In genomic region chr1:1088036-1088800, GRCh38 we compare ENCODE assay signal across 1 cellular context.
TF ChIP-seq lines count a peak whose summit lies in the region.

No MANE protein-coding gene starts in this region.

TF ChIP-seq in H1, 55 proteins besides CTCF, POLR2A, EP300 and RAD21:
- no peak for TF ChIP-seq USF2 (IDR thresholded peaks at IDR 0.05; ENCODE audit: low read length)
- no peak for TF ChIP-seq CREB1 (IDR thresholded peaks at IDR 0.05)
- no peak for TF ChIP-seq BCL11A (IDR thresholded peaks at IDR 0.05; ENCODE audit: low read depth in 2 of 2, low read length in 2 of 2)
- no peak for TF ChIP-seq POU5F1 (IDR thresholded peaks at IDR 0.05; ENCODE audit: low read depth, low read length)
- TF ChIP-seq FOSL1 (IDR thresholded peaks at IDR 0.05; ENCODE audit: insufficient read depth, low read depth, low read length): no peak
- TF ChIP-seq HDAC2 (IDR thresholded peaks at IDR 0.05; ENCODE audit: borderline replicate concordance in 1 of 2, low read depth in 2 of 2, low read length in 2 of 2): no peak
- TF ChIP-seq PHF8 (conservative IDR thresholded peaks at IDR 0.05; ENCODE audit: low read depth, low read length): no peak
- TF ChIP-seq RNF2 (IDR thresholded peaks at IDR 0.05; ENCODE audit: borderline replicate concordance, low read depth, low read length, missing control alignments, poor library complexity, severe bottlenecking): no peak
- TF ChIP-seq, protein P1, sequence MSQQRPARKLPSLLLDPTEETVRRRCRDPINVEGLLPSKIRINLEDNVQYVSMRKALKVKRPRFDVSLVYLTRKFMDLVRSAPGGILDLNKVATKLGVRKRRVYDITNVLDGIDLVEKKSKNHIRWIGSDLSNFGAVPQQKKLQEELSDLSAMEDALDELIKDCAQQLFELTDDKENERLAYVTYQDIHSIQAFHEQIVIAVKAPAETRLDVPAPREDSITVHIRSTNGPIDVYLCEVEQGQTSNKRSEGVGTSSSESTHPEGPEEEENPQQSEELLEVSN (IDR thresholded peaks at IDR 0.05): no peak
- no peak for TF ChIP-seq SAP30 (IDR thresholded peaks at IDR 0.05; ENCODE audit: insufficient read depth, insufficient replicate concordance, low read length)
- no peak for TF ChIP-seq RFX5 (IDR thresholded peaks at IDR 0.05; ENCODE audit: borderline replicate concordance, low read depth, low read length)
- TF ChIP-seq, protein P2, sequence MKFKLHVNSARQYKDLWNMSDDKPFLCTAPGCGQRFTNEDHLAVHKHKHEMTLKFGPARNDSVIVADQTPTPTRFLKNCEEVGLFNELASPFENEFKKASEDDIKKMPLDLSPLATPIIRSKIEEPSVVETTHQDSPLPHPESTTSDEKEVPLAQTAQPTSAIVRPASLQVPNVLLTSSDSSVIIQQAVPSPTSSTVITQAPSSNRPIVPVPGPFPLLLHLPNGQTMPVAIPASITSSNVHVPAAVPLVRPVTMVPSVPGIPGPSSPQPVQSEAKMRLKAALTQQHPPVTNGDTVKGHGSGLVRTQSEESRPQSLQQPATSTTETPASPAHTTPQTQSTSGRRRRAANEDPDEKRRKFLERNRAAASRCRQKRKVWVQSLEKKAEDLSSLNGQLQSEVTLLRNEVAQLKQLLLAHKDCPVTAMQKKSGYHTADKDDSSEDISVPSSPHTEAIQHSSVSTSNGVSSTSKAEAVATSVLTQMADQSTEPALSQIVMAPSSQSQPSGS (IDR thresholded peaks at IDR 0.05; ENCODE audit: low read length): no peak
- TF ChIP-seq KDM5A (IDR thresholded peaks at IDR 0.05; ENCODE audit: low read length): no peak
- no peak for TF ChIP-seq NRF1 (IDR thresholded peaks at IDR 0.05; ENCODE audit: low read depth, low read length)
- no peak for TF ChIP-seq ZNF274 (IDR thresholded peaks at IDR 0.05; ENCODE audit: borderline replicate concordance, extremely low read depth, low read length)
- TF ChIP-seq JUND (IDR thresholded peaks at IDR 0.05; ENCODE audit: low read length): no peak
- no peak for TF ChIP-seq YY1 (IDR thresholded peaks at IDR 0.05; ENCODE audit: low read depth, low read length)
- TF ChIP-seq BRCA1 (IDR thresholded peaks at IDR 0.05; ENCODE audit: low read depth, low read length): no peak
TF ChIP-seq in H1: peak in this region for 0.
